8 cellular contexts compared by ENCODE assay signal in genomic region chr11:63888170-63889086, GRCh38. TPM values are rescaled to one million over a fixed set of nuclear protein-coding genes. Genes with fewer than 3 reads are reported as not detected.
DNase-seq lines count a peak whose midpoint lies in the region; ATAC-seq and TF ChIP-seq lines count a peak whose summit lies in the region.

No MANE protein-coding gene starts in this region.

- H3K27me3 ChIP-seq in colonic mucosa = no peaks in the 10 kb centered on the region
- H3K27me3 ChIP-seq in mesenchymal stem cell (ENCODE audit: control insufficient read depth in 1 of 2, insufficient read depth in 1 of 2, low read length in 2 of 2) = no peaks in the 10 kb centered on the region

- peaks cover 27% of the 10 kb centered on the region for H3K4me1 ChIP-seq in colonic mucosa
- peaks cover 12% of the 10 kb centered on the region for H3K4me1 ChIP-seq in mesenchymal stem cell (ENCODE audit: control insufficient read depth, insufficient read depth, low read depth, low read length)

- intact Hi-C loops in colonic mucosa (cut with DNase I) = no loop called here

- no peak overlapping the region for H2BK5ac ChIP-seq in mesenchymal stem cell (ENCODE audit: low read depth, low read length, poor library complexity, severe bottlenecking)

- no peak overlapping the region for H2BK12ac ChIP-seq in mesenchymal stem cell (ENCODE audit: low read length in 2 of 2)

- H3K9ac ChIP-seq in colonic mucosa (ENCODE audit: low read depth in 2 of 2, low read length in 2 of 2) (peak overlapping the region; percentile 73 to 97), mesenchymal stem cell (ENCODE audit: low read length) (peak overlapping the region; percentile 69)

- no peak overlapping the region for H4K91ac ChIP-seq in mesenchymal stem cell (ENCODE audit: low read length)

- peak overlapping the region in 1 of 2 experiments; percentile 62 for H3K14ac ChIP-seq in mesenchymal stem cell (ENCODE audit: low read length in 2 of 2)

- no peak overlapping the region for H3K23ac ChIP-seq in mesenchymal stem cell (ENCODE audit: low read length in 2 of 2)

- H2BK120ac ChIP-seq in mesenchymal stem cell (ENCODE audit: low read depth, low read length) = no peak overlapping the region

- H3K4ac ChIP-seq in mesenchymal stem cell (ENCODE audit: low read depth in 1 of 2, low read length in 2 of 2) = peak overlapping the region in 1 of 2 experiments; percentile 1

- DNase-seq in DMS153 (lab: John Stamatoyannopoulos, UW) (peak; percentile 83), NCI-H1105 (lab: John Stamatoyannopoulos, UW) (peak; percentile 38), colonic mucosa (peak; percentile 90), mesenchymal stem cell (peak; percentile 76)
- DNase-seq in activated CD4-positive, alpha-beta T cell treated with anti-CD3 and anti-CD28 coated beads for 24 hours (ENCODE audit: low read depth in 2 of 2) = peak; percentile 34 to 38
- peak; percentile 32 to 51 for DNase-seq in stimulated activated CD8-positive, alpha-beta memory T cell treated with anti-CD3 and anti-CD28 coated beads, Interleukin-2, amount 100 ng/mL, for 1 hour (ENCODE audit: low read depth in 2 of 2)

- no peak overlapping the region for H3K4me2 ChIP-seq in mesenchymal stem cell (ENCODE audit: low read length, poor library complexity, severe bottlenecking)

- peak overlapping the region in 1 of 2 experiments; percentile 61 for H3K18ac ChIP-seq in mesenchymal stem cell (ENCODE audit: low read depth in 1 of 2, low read length in 2 of 2)

- TF ChIP-seq CTCF in colonic mucosa (IDR thresholded peaks at IDR 0.05) = no peak

- no peak overlapping the region for H2AK5ac ChIP-seq in mesenchymal stem cell (ENCODE audit: low read length, severe bottlenecking)

- H4K8ac ChIP-seq in mesenchymal stem cell (ENCODE audit: low read length) = no peak overlapping the region

- H3K4me3 ChIP-seq in colonic mucosa (peak overlapping the region; percentile 33), mesenchymal stem cell (ENCODE audit: insufficient read depth in 1 of 2, low read depth in 1 of 2, low read length in 2 of 2) (peak overlapping the region in 1 of 2 experiments; percentile 65)

- H2BK15ac ChIP-seq in mesenchymal stem cell (ENCODE audit: low read depth, poor library complexity, severe bottlenecking) = no peak overlapping the region

- peaks cover 41% of the 10 kb centered on the region for H3K79me1 ChIP-seq in mesenchymal stem cell (replicated peaks; ENCODE audit: low read length, poor library complexity, severe bottlenecking)

- H3K36me3 ChIP-seq in colonic mucosa = no peaks in the 10 kb centered on the region
- H3K36me3 ChIP-seq in mesenchymal stem cell (ENCODE audit: control insufficient read depth in 1 of 2, insufficient read depth in 2 of 2, low read depth in 1 of 2, low read length in 2 of 2) = peaks cover 1 to 20% of the 10 kb centered on the region in 2 experiments

- H3K9me3 ChIP-seq in colonic mucosa = no peaks in the 10 kb centered on the region
- H3K9me3 ChIP-seq in mesenchymal stem cell (ENCODE audit: control insufficient read depth, low read length) = no peaks in the 10 kb centered on the region

- 48% methylated on average over 20 of the region's 25 CpGs for WGBS in mesenchymal stem cell

- peak; percentile 63 for ATAC-seq in GM21825 (IDR thresholded peaks at IDR 0.05; ENCODE audit: unreplicated experiment)
- no peak for ATAC-seq in HG03097 (IDR thresholded peaks at IDR 0.05; ENCODE audit: low FRiP score, unreplicated experiment)

- H2AFZ ChIP-seq in mesenchymal stem cell (ENCODE audit: low read depth, low read length) = no peak overlapping the region

- peak overlapping the region; percentile 95 for H3K27ac ChIP-seq in colonic mucosa
- no peak overlapping the region for H3K27ac ChIP-seq in mesenchymal stem cell (ENCODE audit: low read length, poor library complexity, severe bottlenecking)

RNA-seq across cellular contexts. Expression of gene RCOR2, which starts 28.5 kb away (rescaled TPM):
- total RNA-seq in colonic mucosa = 1 to 10 TPM; 4.8 to 5.2 TPM
- polyA plus RNA-seq in mesenchymal stem cell (2013, experiment 1 of 2) = 5.2 TPM
- 4.7 TPM for polyA plus RNA-seq in mesenchymal stem cell (2013, experiment 2 of 2)

RNA-seq across cellular contexts. Expression of gene MARK2, which starts 49.5 kb away (rescaled TPM):
- total RNA-seq in colonic mucosa = 10 to 100 TPM; 86.8 to 96.8 TPM
- 20.0 TPM for polyA plus RNA-seq in mesenchymal stem cell (2013, experiment 1 of 2)
- polyA plus RNA-seq in mesenchymal stem cell (2013, experiment 2 of 2) = 19.8 TPM

RNA-seq across cellular contexts. Expression of gene NAA40, which starts 50.4 kb away (rescaled TPM):
- total RNA-seq in colonic mucosa = 10 to 100 TPM; 20.5 to 32.9 TPM
- polyA plus RNA-seq in mesenchymal stem cell (2013, experiment 1 of 2) = 12.1 TPM
- polyA plus RNA-seq in mesenchymal stem cell (2013, experiment 2 of 2) = 11.4 TPM

Comparison
In these comparisons a context has a peak if more than half of its experiments do, and no peak if none do; other contexts are left out.
1. DNase-seq: peak in every context shown above with its lines; median percentile 90 in colonic mucosa; 83 in DMS153; 76 in mesenchymal stem cell; 42 in stimulated activated CD8-positive, alpha-beta memory T cell treated with anti-CD3 and anti-CD28 coated beads, Interleukin-2, amount 100 ng/mL, for 1 hour; 38 in NCI-H1105; 36 in activated CD4-positive, alpha-beta T cell treated with anti-CD3 and anti-CD28 coated beads for 24 hours.